6 cellular contexts compared by ENCODE assay signal in the genomic region with DNA sequence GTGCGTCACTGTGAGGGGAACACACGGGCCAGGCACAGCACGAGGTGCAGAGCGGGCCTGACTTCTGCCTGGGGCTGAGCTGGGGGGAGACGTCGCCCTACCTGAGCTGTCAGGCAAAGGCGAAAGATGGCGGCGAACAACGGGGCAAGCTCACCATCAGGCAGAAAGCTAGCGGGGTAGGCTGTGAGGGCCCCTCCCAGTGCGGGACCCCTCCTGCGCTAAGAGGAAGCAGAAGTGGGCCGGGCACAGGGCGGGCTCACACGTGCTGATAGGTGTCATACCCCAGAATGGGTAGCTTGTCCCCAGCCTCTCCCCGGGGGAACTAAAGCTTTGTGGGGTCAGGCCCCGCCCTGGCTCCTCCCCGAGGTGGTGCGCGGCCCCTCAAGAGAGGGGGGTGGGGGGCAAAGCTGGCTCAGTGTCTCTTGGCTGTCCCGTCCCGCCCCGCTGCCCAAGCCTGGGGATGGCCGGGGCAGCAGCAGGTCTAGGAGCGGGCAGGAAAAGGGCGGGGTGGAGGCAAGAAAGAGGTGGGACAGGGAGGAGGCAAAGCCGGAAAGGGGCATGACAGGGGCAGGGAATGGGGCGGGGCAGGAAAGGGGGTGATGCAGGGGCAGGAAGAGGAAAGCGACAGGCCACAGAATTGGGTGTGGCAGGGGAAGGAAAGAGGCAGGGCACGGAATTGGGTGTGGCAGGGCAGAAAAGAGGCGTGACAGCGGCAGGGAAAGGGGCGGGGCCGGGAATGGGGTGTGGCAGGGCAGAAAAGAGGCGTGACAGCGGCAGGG. TPM values are rescaled to one million over a fixed set of nuclear protein-coding genes. Genes with fewer than 3 reads are reported as not detected.
A peak's percentile ranks its signal among the peaks of the same experiment; 100 is the strongest.
DNase-seq lines count a peak whose midpoint lies in the region; ATAC-seq and TF ChIP-seq lines count a peak whose summit lies in the region.

No MANE protein-coding gene starts in this region.

- DNase-seq in NCI-H1048 (lab: John Stamatoyannopoulos, UW) = peak; percentile 32
- peak; percentile 74 for DNase-seq in activated gamma-delta T cell treated with Interleukin-2 at 50 U/mL for 16 hours
- DNase-seq in mucosa of descending colon = peak; percentile 67 to 90 (median 68)
- DNase-seq in G401 (ENCODE audit: low spot score) = no peak

- intact Hi-C loops in mucosa of descending colon (cut with DNase I, micrococcal nuclease) = no loop called here

- in situ Hi-C loops in G401 (cut with HindIII; ENCODE audit: low sequenced_read_pairs) = no loop called here

- no peak for TF ChIP-seq CTCF in mucosa of descending colon (IDR thresholded peaks at IDR 0.05)

- peak; percentile 72 for ATAC-seq in mucosa of descending colon
- no peak for ATAC-seq in GM18502 (IDR thresholded peaks at IDR 0.05; ENCODE audit: poor library complexity, unreplicated experiment)
- ATAC-seq in HG03039 (IDR thresholded peaks at IDR 0.05; ENCODE audit: unreplicated experiment) = no peak

- no peak overlapping the region for H3K4me3 ChIP-seq in mucosa of descending colon

- no peaks in the 10 kb centered on the region for H3K4me1 ChIP-seq in mucosa of descending colon (ENCODE audit: low read depth)

- H3K36me3 ChIP-seq in mucosa of descending colon (ENCODE audit: low read depth) = no peaks in the 10 kb centered on the region

- no peaks in the 10 kb centered on the region for H3K9me3 ChIP-seq in mucosa of descending colon

RNA-seq across cellular contexts. Expression of a gene that starts 14.7 kb away (rescaled TPM):
- total RNA-seq in mucosa of descending colon = 10 to 100 TPM; 37.4 to 57.8 (median 43.6) TPM
- 19.9 and 20.1 TPM in 2 replicates for total RNA-seq in G401 (2014; rRNA removed; shearing (Covaris generic))

RNA-seq across cellular contexts. Expression of a gene that starts 28.3 kb away (rescaled TPM):
- 10 to 100 TPM in 1 of 3 donors, 1 to 10 TPM in 2; 1.8 to 14.7 (median 3.9) TPM for total RNA-seq in mucosa of descending colon
- total RNA-seq in G401 (2014; rRNA removed; shearing (Covaris generic)) = 5.5 and 5.9 TPM in 2 replicates

RNA-seq across cellular contexts. Expression of a gene that starts 38.0 kb away (rescaled TPM):
- total RNA-seq in mucosa of descending colon = 1 to 10 TPM; 3.8 to 7.9 (median 5.6) TPM
- 1.4 TPM in 1 of 2 replicates, not detected in the other for total RNA-seq in G401 (2014; rRNA removed; shearing (Covaris generic))

RNA-seq across cellular contexts. Expression of a gene that starts 39.5 kb away (rescaled TPM):
- total RNA-seq in mucosa of descending colon = 10 to 100 TPM; 51.2 to 64.4 (median 59.1) TPM
- 91.4 and 111 TPM in 2 replicates for total RNA-seq in G401 (2014; rRNA removed; shearing (Covaris generic))

RNA-seq across cellular contexts. Expression of a gene that starts 46.5 kb away (rescaled TPM):
- 10 to 100 TPM; 57.5 to 65.9 (median 65.4) TPM for total RNA-seq in mucosa of descending colon
- total RNA-seq in G401 (2014; rRNA removed; shearing (Covaris generic)) = 38.6 and 43.6 TPM in 2 replicates
